Comparison of ENCODE assay signal across 20 cellular contexts in genomic region chr20:12110711-12111110, GRCh38.
"Had no signal": no experiment of that assay in that cellular context is flagged by ENCODE, and none has a peak within 500 bp of the region (broad histone marks: within the 10 kb centered on the region; RNA-seq: fewer than 3 reads in every experiment).

No MANE protein-coding gene starts in this region.

- H2AFZ ChIP-seq: neural progenitor cell had no signal

- H3K4me1 ChIP-seq: neural progenitor cell, uterus had no signal

- H3K27ac ChIP-seq: brain microvascular endothelial cell, neural progenitor cell, ovary, tibial nerve, uterus had no signal

- H3K36me3 ChIP-seq: brain microvascular endothelial cell, neural progenitor cell, ovary, tibial nerve, uterus had no signal

- H3K27me3 ChIP-seq: brain microvascular endothelial cell, neural progenitor cell, ovary, tibial nerve, uterus had no signal

- DNase-seq: activated B cell treated with CpG ODN at 0.5 μM for 24 hours; activated CD4-positive, alpha-beta T cell treated with anti-CD3 and anti-CD28 coated beads for 48 hours; activated CD8-positive, alpha-beta T cell treated with anti-CD3 and anti-CD28 coated beads for 36 hours; activated effector memory CD4-positive, alpha-beta T cell treated with Interleukin-2 at 50 U/mL for 16 hours; activated naive CD4-positive, alpha-beta T cell treated with anti-CD3 and anti-CD28 coated beads, Interleukin-2, amount 50 U/mL, for 16 hours; activated T-cell treated with anti-CD3 and anti-CD28 coated beads, Interleukin-2, amount 50 U/mL, for 4 hours; brain microvascular endothelial cell; effector memory CD4-positive, alpha-beta T cell; islet precursor cell; midbrain; naive B cell; ovary; stimulated activated CD4-positive, alpha-beta T cell treated with anti-CD3 and anti-CD28 coated beads, Interleukin-2, amount 100 ng/mL, for 48 hours; stimulated activated naive CD4-positive, alpha-beta T cell; substantia nigra; T-helper 2 cell; uterus had no signal

- H3K4me3 ChIP-seq: lung, neural progenitor cell, ovary, tibial nerve, uterus had no signal

- H3K4me2 ChIP-seq: neural progenitor cell had no signal

- H3K9me3 ChIP-seq: ovary had no signal

- H3K9ac ChIP-seq: neural progenitor cell had no signal
